ENCODE assay signal across 9 cellular contexts in the genomic region with DNA sequence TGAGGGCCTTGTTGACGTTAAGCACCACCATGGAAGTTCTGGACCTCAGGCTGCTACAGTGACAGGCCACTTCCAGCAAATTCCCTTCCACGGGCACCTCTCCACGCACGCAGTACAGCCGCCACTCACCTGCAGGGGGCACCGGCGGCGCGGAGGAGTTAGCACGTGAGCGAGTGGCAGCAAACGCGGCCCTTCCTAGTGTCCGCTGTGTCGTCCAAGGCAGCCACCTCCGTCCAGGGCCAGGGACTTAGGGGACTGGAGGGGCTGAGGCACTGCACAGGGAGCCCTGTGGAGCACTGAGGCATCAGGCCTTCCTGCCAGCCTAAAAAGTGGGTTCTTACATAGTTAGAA.
DNase-seq lines count a peak whose midpoint lies in the region; ATAC-seq, FAIRE-seq and TF ChIP-seq lines count a peak whose summit lies in the region.
"Had no signal": no experiment of that assay in that cellular context is flagged by ENCODE, and none has a peak within 500 bp of the region (broad histone marks: within the 10 kb centered on the region; RNA-seq: fewer than 3 reads in every experiment).

No MANE protein-coding gene starts in this region.

- TF ChIP-seq EP300 in A549 (IDR thresholded peaks at IDR 0.05), result no peak

- TF ChIP-seq POLR2A in A549 (IDR thresholded peaks at IDR 0.05; ENCODE audit: low read length), result no peak

- intact Hi-C loops in ascending aorta (cut with DNase I), result no loop called here

- FAIRE-seq in A549 (lab: Jason Lieb, UNC), result no peak

- H3K4me3 ChIP-seq in A549 (no peak overlapping the region), ascending aorta (no peak overlapping the region), kidney epithelial cell (ENCODE audit: low read depth, low read length) (no peak overlapping the region)
- H3K4me3 ChIP-seq: Peyer's patch had no signal

- DNase-seq in A549 (ENCODE audit: low read depth in 1 of 2, low spot score in 1 of 2) (peak; percentile 21 to 39), ascending aorta (ENCODE audit: low spot score in 2 of 2) (no peak), kidney epithelial cell (ENCODE audit: low read depth) (no peak), NCI-H345 (lab: John Stamatoyannopoulos, UW) (no peak), NCI-H2196 (lab: John Stamatoyannopoulos, UW; ENCODE audit: unreplicated experiment) (no peak), NCI-H1694 (lab: John Stamatoyannopoulos, UW) (no peak)
- DNase-seq in effector CD8-positive, alpha-beta T cell (lab: John Stamatoyannopoulos, UW), result no peak
- DNase-seq: Peyer's patch had no signal

- peak; percentile 31 to 39; a peak in 3 of 5 replicates for TF ChIP-seq RAD21 in A549 (conservative IDR thresholded peaks at IDR 0.05 in 1 of 2, IDR thresholded peaks at IDR 0.05 in 1 of 2)

- H3K27me3 ChIP-seq in ascending aorta (no peaks in the 10 kb centered on the region), kidney epithelial cell (ENCODE audit: control insufficient read depth, insufficient read depth, low read length) (no peaks in the 10 kb centered on the region)
- H3K27me3 ChIP-seq: Peyer's patch had no signal

- H3K4me1 ChIP-seq in A549, result peaks cover 20% of the 10 kb centered on the region
- peaks cover 0 to 30% of the 10 kb centered on the region in 2 donors for H3K4me1 ChIP-seq in ascending aorta

- 75% methylated on average over 13 of the region's 16 CpGs for WGBS in A549 (ENCODE audit: missing lambda C conversion rate)

- H3K4me2 ChIP-seq in A549, result no peak overlapping the region

- ATAC-seq in A549, result peak; percentile 65 to 84; a peak in 5 of 6 replicates

- H3K36me3 ChIP-seq in ascending aorta (peaks cover 72 to 76% of the 10 kb centered on the region in 2 donors), kidney epithelial cell (ENCODE audit: control insufficient read depth, insufficient read depth, low read length) (peaks cover 5% of the 10 kb centered on the region)

- peak; percentile 43 for TF ChIP-seq CTCF in A549 (IDR thresholded peaks at IDR 0.05)
- peak; percentile 52 for TF ChIP-seq CTCF in GM12874 (IDR thresholded peaks at IDR 0.05; ENCODE audit: insufficient read depth, low read depth, low read length)
- peak; percentile 12 to 40 (median 21) for TF ChIP-seq CTCF in ascending aorta (IDR thresholded peaks at IDR 0.05)
- peak; percentile 58 for TF ChIP-seq CTCF in kidney epithelial cell (IDR thresholded peaks at IDR 0.05; ENCODE audit: insufficient read depth, low read length, poor library complexity, severe bottlenecking)

- H3K27ac ChIP-seq in A549, result no peak overlapping the region
- H3K27ac ChIP-seq in ascending aorta, result peak overlapping the region; percentile 53 to 57
- H3K27ac ChIP-seq: Peyer's patch had no signal

- POLR2A ChIA-PET in A549 (lab: Yijun Ruan, JAX), result no interaction called here

- CTCF ChIA-PET in A549 (lab: Yijun Ruan, JAX), result interaction anchor here (0.7 to 1.4 kb wide), 7 partner anchors 10 to 67 kb away, joined by 3 to 4 read pairs (median 3); no protein-coding TSS in a partner anchor

- H3K9me3 ChIP-seq in A549, result no peaks in the 10 kb centered on the region
- H3K9me3 ChIP-seq in ascending aorta, result no peaks in the 10 kb centered on the region
- H3K9me3 ChIP-seq: Peyer's patch had no signal

TF ChIP-seq in A549, 52 proteins besides CTCF, POLR2A, EP300 and RAD21:
- TF ChIP-seq SMC3 (IDR thresholded peaks at IDR 0.05), result 0 out of 3 replicates have a peak, but pooled peaks have one; percentile 14
- no peak for TF ChIP-seq MYC (IDR thresholded peaks at IDR 0.05; ENCODE audit: borderline replicate concordance, low read length)

Comparison
In these comparisons a context has a peak if more than half of its experiments do, and no peak if none do; other contexts are left out.
1. DNase-seq: peak in A549 (2 of 2); none in ascending aorta (0 of 2), kidney epithelial cell (single experiment), effector CD8-positive, alpha-beta T cell (single experiment), NCI-H345 (single experiment), NCI-H2196 (single experiment) and NCI-H1694 (single experiment).
2. H3K27ac ChIP-seq: peak in ascending aorta (2 of 2); none in A549 (0 of 2).
3. Peak in every context shown above with its lines, with median percentiles within 50 percentile points of each other: CTCF ChIP-seq.